Comparison of ENCODE assay signal across 8 cellular contexts in genomic region chr1:111197598-111198289, GRCh38. TPM values are rescaled to one million over a fixed set of nuclear protein-coding genes. Genes with fewer than 3 reads are reported as not detected.
DNase-seq lines count a peak whose midpoint lies in the region; FAIRE-seq and TF ChIP-seq lines count a peak whose summit lies in the region.

No MANE protein-coding gene starts in this region.

- no peaks in the 10 kb centered on the region for H4K20me1 ChIP-seq in endothelial cell of umbilical vein (replicated peaks; ENCODE audit: control insufficient read depth, extremely low read depth, insufficient read depth, low read length)

- H3K4me3 ChIP-seq in endothelial cell of umbilical vein (replicated peaks in 1 of 3; ENCODE audit: insufficient read depth in 1 of 3, low read depth in 1 of 3, low read length in 3 of 3), result no peak overlapping the region

- no peaks in the 10 kb centered on the region for H3K9me3 ChIP-seq in endothelial cell of umbilical vein (replicated peaks; ENCODE audit: control insufficient read depth, insufficient read depth, low read length)

- dilution Hi-C loops in endothelial cell of umbilical vein (cut with MboI; ENCODE audit: extremely low pct_ligation_motif_present, low sequenced_read_pairs), result no loop called here

- intact Hi-C loops in endothelial cell of umbilical vein (cut with micrococcal nuclease), result no loop called here

- H3K4me2 ChIP-seq in endothelial cell of umbilical vein (ENCODE audit: insufficient read depth, low read length), result no peak overlapping the region

- H3K9me1 ChIP-seq in endothelial cell of umbilical vein (replicated peaks; ENCODE audit: control insufficient read depth, extremely low read depth, insufficient read depth, low read length), result no peaks in the 10 kb centered on the region

- DNase-seq in CD1c-positive myeloid dendritic cell (ENCODE audit: extremely low spot score) (peak; percentile 46), HT-29 (ENCODE audit: low spot score) (peak; percentile 53), endothelial cell of umbilical vein (ENCODE audit: low read depth, low spot score) (no peak), NCI-H1417 treated with DMSO at 0.1 percent for 48 hours (lab: John Stamatoyannopoulos, UW) (no peak), H54 (ENCODE audit: insufficient read length, low spot score) (no peak), GM19238 (ENCODE audit: insufficient read length, low spot score) (no peak)
- peak; percentile 68 for DNase-seq in activated CD4-positive, alpha-beta T cell treated with anti-CD3 and anti-CD28 coated beads for 1 hour
- DNase-seq in stimulated activated CD4-positive, alpha-beta T cell treated with anti-CD3 and anti-CD28 coated beads, Interleukin-4, amount 100 ng/mL, for 1 hour, result peak; percentile 70

- no peaks in the 10 kb centered on the region for H3K79me2 ChIP-seq in endothelial cell of umbilical vein (ENCODE audit: control insufficient read depth, insufficient read depth, low read length)

- FAIRE-seq in endothelial cell of umbilical vein (lab: Jason Lieb, UNC) (no peak), H54 (lab: Jason Lieb, UNC) (no peak)

- H3K36me3 ChIP-seq in endothelial cell of umbilical vein (ENCODE audit: control insufficient read depth in 2 of 2, extremely low read depth in 1 of 2, insufficient read depth in 2 of 2, low read length in 2 of 2), result no peaks in the 10 kb centered on the region

- H3K27me3 ChIP-seq in endothelial cell of umbilical vein (ENCODE audit: control insufficient read depth in 2 of 2, insufficient read depth in 2 of 2, low read length in 2 of 2), result peaks cover 5 to 6% of the 10 kb centered on the region in 2 experiments

- no peak overlapping the region for H3K27ac ChIP-seq in endothelial cell of umbilical vein (ENCODE audit: insufficient read depth, low read depth, low read length)

- no TSS peak for BruUV-seq in endothelial cell of umbilical vein (replicated peaks; lab: Mats Ljungman, UMichigan)

- H3K9ac ChIP-seq in endothelial cell of umbilical vein (replicated peaks; ENCODE audit: extremely low read depth, insufficient read depth, low read length), result no peak overlapping the region

- peak; percentile 16 to 42 for TF ChIP-seq CTCF in endothelial cell of umbilical vein (IDR thresholded peaks at IDR 0.05; ENCODE audit: extremely low read depth in 1 of 2, insufficient read depth in 1 of 2, low read depth in 1 of 2, low read length in 2 of 2)

- H2AFZ ChIP-seq in endothelial cell of umbilical vein (ENCODE audit: low read depth, low read length), result no peak overlapping the region

- H3K4me1 ChIP-seq in endothelial cell of umbilical vein (ENCODE audit: control insufficient read depth, extremely low read depth, insufficient read depth, low read length), result no peaks in the 10 kb centered on the region

- POLR2A ChIA-PET in endothelial cell of umbilical vein (lab: Charles Lee), result no interaction called here

- TF ChIP-seq POLR2A in endothelial cell of umbilical vein (IDR thresholded peaks at IDR 0.05; ENCODE audit: low read depth, low read length) (no peak), H54 (IDR thresholded peaks at IDR 0.05; ENCODE audit: low read depth, low read length) (no peak)

- CTCF ChIA-PET in endothelial cell of umbilical vein (lab: Charles Lee), result interaction anchor here (1.0 to 1.3 kb wide), 3 partner anchors 9 to 25 kb away, joined by 3 to 4 read pairs (median 4); no protein-coding TSS in a partner anchor

TF ChIP-seq in endothelial cell of umbilical vein, 7 proteins besides CTCF, POLR2A, EP300 and RAD21:
- no peak for TF ChIP-seq POLR2AphosphoS5 (IDR thresholded peaks at IDR 0.05; ENCODE audit: insufficient read depth, low read depth, low read length)

RNA-seq across cellular contexts. Expression of gene DENND2D, which starts 2.7 kb away (rescaled TPM):
- 81.0 and 82.1 TPM in 2 replicates for total RNA-seq in HT-29 (2014; rRNA removed; shearing (Covaris generic))
- total RNA-seq in endothelial cell of umbilical vein, result 0.42 and 1.00 TPM in 2 replicates
- 0.30 and 0.41 TPM in 2 replicates for polyA plus RNA-seq in endothelial cell of umbilical vein
- 0.21 TPM in 2 replicates for polyA plus RNA-seq in endothelial cell of umbilical vein (2011; cell fraction: cytosol; rRNA removed)
- 0.46 and 0.53 TPM in 2 replicates for polyA plus RNA-seq in endothelial cell of umbilical vein (2011; cell fraction: nucleus; rRNA removed)
- 0.99 and 1.3 TPM in 2 replicates for polyA plus RNA-seq in endothelial cell of umbilical vein (2012)
- polyA minus RNA-seq in endothelial cell of umbilical vein, result 0.47 and 0.97 TPM in 2 replicates
- polyA minus RNA-seq in endothelial cell of umbilical vein (2011; cell fraction: cytosol; rRNA and poly(A)+ RNA removed), result 4.6 TPM
- polyA minus RNA-seq in endothelial cell of umbilical vein (2011; cell fraction: nucleus; rRNA and poly(A)+ RNA removed), result 0.38 and 0.67 TPM in 2 replicates

RNA-seq across cellular contexts. Expression of gene CHI3L2, which starts 29.8 kb away (rescaled TPM):
- total RNA-seq in HT-29 (2014; rRNA removed; shearing (Covaris generic)), result 0.16 TPM in 1 of 2 replicates, not detected in the other
- not detected in 2 replicates for total RNA-seq in endothelial cell of umbilical vein
- not detected in 2 replicates for polyA plus RNA-seq in endothelial cell of umbilical vein
- not detected in 2 replicates for polyA plus RNA-seq in endothelial cell of umbilical vein (2011; cell fraction: cytosol; rRNA removed)
- polyA plus RNA-seq in endothelial cell of umbilical vein (2011; cell fraction: nucleus; rRNA removed), result not detected in 2 replicates
- not detected in 2 replicates for polyA plus RNA-seq in endothelial cell of umbilical vein (2012)
- polyA minus RNA-seq in endothelial cell of umbilical vein, result 0.08 TPM in 1 of 2 replicates, not detected in the other
- not detected for polyA minus RNA-seq in endothelial cell of umbilical vein (2011; cell fraction: cytosol; rRNA and poly(A)+ RNA removed)
- polyA minus RNA-seq in endothelial cell of umbilical vein (2011; cell fraction: nucleus; rRNA and poly(A)+ RNA removed), result not detected in 2 replicates

RNA-seq across cellular contexts. Expression of gene CEPT1, which starts 57.7 kb away (rescaled TPM):
- 13.7 and 14.9 TPM in 2 replicates for total RNA-seq in HT-29 (2014; rRNA removed; shearing (Covaris generic))
- total RNA-seq in endothelial cell of umbilical vein, result 27.9 and 29.1 TPM in 2 replicates
- polyA plus RNA-seq in endothelial cell of umbilical vein, result 13.6 and 14.3 TPM in 2 replicates
- polyA plus RNA-seq in endothelial cell of umbilical vein (2011; cell fraction: cytosol; rRNA removed), result 10.6 and 11.2 TPM in 2 replicates
- polyA plus RNA-seq in endothelial cell of umbilical vein (2011; cell fraction: nucleus; rRNA removed), result 23.0 and 29.0 TPM in 2 replicates
- 16.5 and 23.2 TPM in 2 replicates for polyA plus RNA-seq in endothelial cell of umbilical vein (2012)
- polyA minus RNA-seq in endothelial cell of umbilical vein, result 31.4 and 34.9 TPM in 2 replicates
- 25.1 TPM for polyA minus RNA-seq in endothelial cell of umbilical vein (2011; cell fraction: cytosol; rRNA and poly(A)+ RNA removed)
- 28.9 and 36.7 TPM in 2 replicates for polyA minus RNA-seq in endothelial cell of umbilical vein (2011; cell fraction: nucleus; rRNA and poly(A)+ RNA removed)

RNA-seq across cellular contexts. Expression of gene DRAM2, which starts 57.9 kb away (rescaled TPM):
- 35.6 and 37.9 TPM in 2 replicates for total RNA-seq in HT-29 (2014; rRNA removed; shearing (Covaris generic))
- total RNA-seq in endothelial cell of umbilical vein, result 21.7 and 24.5 TPM in 2 replicates
- polyA plus RNA-seq in endothelial cell of umbilical vein, result 45.2 and 55.9 TPM in 2 replicates
- polyA plus RNA-seq in endothelial cell of umbilical vein (2011; cell fraction: cytosol; rRNA removed), result 36.5 and 36.6 TPM in 2 replicates
- polyA plus RNA-seq in endothelial cell of umbilical vein (2011; cell fraction: nucleus; rRNA removed), result 41.1 and 44.8 TPM in 2 replicates
- 42.3 and 43.8 TPM in 2 replicates for polyA plus RNA-seq in endothelial cell of umbilical vein (2012)
- 44.3 and 48.7 TPM in 2 replicates for polyA minus RNA-seq in endothelial cell of umbilical vein
- 38.3 TPM for polyA minus RNA-seq in endothelial cell of umbilical vein (2011; cell fraction: cytosol; rRNA and poly(A)+ RNA removed)
- polyA minus RNA-seq in endothelial cell of umbilical vein (2011; cell fraction: nucleus; rRNA and poly(A)+ RNA removed), result 28.6 and 29.5 TPM in 2 replicates

Comparison
In these comparisons a context has a peak if more than half of its experiments do, and no peak if none do; other contexts are left out.
1. DNase-seq: peak in CD1c-positive myeloid dendritic cell (single experiment), HT-29 (single experiment), activated CD4-positive, alpha-beta T cell treated with anti-CD3 and anti-CD28 coated beads for 1 hour (single experiment) and stimulated activated CD4-positive, alpha-beta T cell treated with anti-CD3 and anti-CD28 coated beads, Interleukin-4, amount 100 ng/mL, for 1 hour (single experiment); none in endothelial cell of umbilical vein (single experiment), NCI-H1417 treated with DMSO at 0.1 percent for 48 hours (single experiment), H54 (single experiment) and GM19238 (single experiment).
2. RNA of gene DENND2D, which starts 2.7 kb away (total RNA-seq): 81.0 to 82.1 TPM in HT-29; 0.42 to 1.00 TPM in endothelial cell of umbilical vein; every median in the first group is over 10 times any median in the second.